In the genomic region with DNA sequence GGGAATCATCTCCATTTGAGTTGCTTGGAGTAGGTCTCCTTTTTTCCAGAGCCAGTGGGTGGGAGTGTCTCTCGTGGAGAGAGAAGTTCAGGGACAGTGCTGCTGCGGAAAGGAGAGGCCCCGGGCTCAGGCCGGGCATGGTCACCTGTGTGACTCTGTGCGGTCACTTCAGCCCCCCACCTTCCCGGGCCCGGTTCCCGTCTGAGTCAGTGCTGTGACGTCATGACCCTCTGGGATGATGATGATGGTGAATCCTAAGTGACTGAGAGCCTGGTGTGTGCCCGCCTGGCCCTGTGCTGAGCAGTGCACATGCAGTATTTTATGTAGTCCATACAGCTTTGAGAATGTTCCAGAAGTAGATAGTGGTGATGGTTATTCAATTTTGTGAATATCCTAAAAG, we compare ENCODE assay signal across 14 cellular contexts. TPM values are rescaled to one million over a fixed set of nuclear protein-coding genes. Genes with fewer than 3 reads are reported as not detected.
DNase-seq lines count a peak whose midpoint lies in the region; ATAC-seq, FAIRE-seq and TF ChIP-seq lines count a peak whose summit lies in the region.
"Had no signal": no experiment of that assay in that cellular context is flagged by ENCODE, and none has a peak within 500 bp of the region (broad histone marks: within the 10 kb centered on the region; RNA-seq: fewer than 3 reads in every experiment).

No MANE protein-coding gene starts in this region.

- peaks cover 48 to 89% of the 10 kb centered on the region in 2 donors for H3K4me1 Mint-ChIP-seq in stimulated activated naive B cell treated with anti-CD40 and anti-IgM and Interleukin-4, amounts not matched to agents 10 μg/mL and 1 μg/mL and 100 μg/mL, for 72 hours

- H3K4me1 ChIP-seq in gastroesophageal sphincter, result peaks cover 5 to 74% (median 40%) of the 10 kb centered on the region in 3 donors

- no peak for TF ChIP-seq EP300 in gastroesophageal sphincter (IDR thresholded peaks at IDR 0.05)

- DNase-seq in ELR (ENCODE audit: low read depth) (peak; percentile 24), WERI-Rb-1 (no peak), hypothalamus (lab: John Stamatoyannopoulos, UW) (no peak), NCI-H69 (lab: John Stamatoyannopoulos, UW) (no peak), H54 (ENCODE audit: insufficient read length, low spot score) (no peak)
- DNase-seq in stimulated activated naive B cell treated with anti-CD40 and anti-IgM and Interleukin-4, amounts not matched to agents 10 μg/mL and 1 μg/mL and 100 μg/mL, for 72 hours, result no peak
- DNase-seq: body of pancreas; DMS53; naive B cell; NCI-H2081; stimulated activated CD4-positive, alpha-beta T cell treated with anti-CD3 and anti-CD28 coated beads, Interleukin-15, amount 100 ng/mL, for 24 hours had no signal

- H3K9me3 Mint-ChIP-seq in stimulated activated naive B cell treated with anti-CD40 and anti-IgM and Interleukin-4, amounts not matched to agents 10 μg/mL and 1 μg/mL and 100 μg/mL, for 72 hours, result no peaks in the 10 kb centered on the region
- H3K9me3 Mint-ChIP-seq: naive B cell had no signal

- no peak overlapping the region for H3K4me3 ChIP-seq in WERI-Rb-1 (ENCODE audit: low read depth, low read length)
- H3K4me3 ChIP-seq in gastroesophageal sphincter, result no peak overlapping the region
- H3K4me3 ChIP-seq: body of pancreas, HAP-1 had no signal

- peak overlapping the region; percentile 81 for H3K27ac Mint-ChIP-seq in stimulated activated naive B cell treated with anti-CD40 and anti-IgM and Interleukin-4, amounts not matched to agents 10 μg/mL and 1 μg/mL and 100 μg/mL, for 72 hours

- peak overlapping the region; percentile 75 for H3K27ac ChIP-seq in WERI-Rb-1
- peak overlapping the region in 3 of 4 donors; percentile 23 to 93 (median 91) for H3K27ac ChIP-seq in gastroesophageal sphincter

- peaks cover 34% of the 10 kb centered on the region for H3K36me3 ChIP-seq in WERI-Rb-1
- H3K36me3 ChIP-seq in gastroesophageal sphincter, result peaks cover 0 to 27% of the 10 kb centered on the region in 2 donors

- WGBS in gastroesophageal sphincter (ENCODE audit: low coverage in 1 of 2), 2 donors, result 85 to 100% methylated on average over 1 to 8 of the region's 10 CpGs

- H3K9me3 ChIP-seq in WERI-Rb-1 (ENCODE audit: severe bottlenecking) (no peaks in the 10 kb centered on the region), gastroesophageal sphincter (no peaks in the 10 kb centered on the region)
- H3K9me3 ChIP-seq: body of pancreas, HAP-1 had no signal

- H3K27me3 ChIP-seq in WERI-Rb-1 (ENCODE audit: insufficient read depth, low read depth, severe bottlenecking) (no peaks in the 10 kb centered on the region), gastroesophageal sphincter (no peaks in the 10 kb centered on the region)
- H3K27me3 ChIP-seq: body of pancreas had no signal

- ATAC-seq in gastroesophageal sphincter, result no peak
- ATAC-seq in stimulated activated naive B cell treated with anti-CD40 and anti-IgM and Interleukin-4, amounts not matched to agents 10 μg/mL and 1 μg/mL and 100 μg/mL, for 72 hours (replicated peaks), result no peak
- ATAC-seq in GM18909 (IDR thresholded peaks at IDR 0.05; ENCODE audit: poor library complexity, unreplicated experiment), result no peak
- ATAC-seq: body of pancreas had no signal

- TF ChIP-seq POLR2A in gastroesophageal sphincter (IDR thresholded peaks at IDR 0.05), result no peak
- TF ChIP-seq POLR2A in H54 (IDR thresholded peaks at IDR 0.05; ENCODE audit: low read depth, low read length), result no peak

- H3K27me3 Mint-ChIP-seq in stimulated activated naive B cell treated with anti-CD40 and anti-IgM and Interleukin-4, amounts not matched to agents 10 μg/mL and 1 μg/mL and 100 μg/mL, for 72 hours, result no peaks in the 10 kb centered on the region
- H3K27me3 Mint-ChIP-seq: naive B cell had no signal

- no peak overlapping the region for H3K4me3 Mint-ChIP-seq in stimulated activated naive B cell treated with anti-CD40 and anti-IgM and Interleukin-4, amounts not matched to agents 10 μg/mL and 1 μg/mL and 100 μg/mL, for 72 hours

- TF ChIP-seq CTCF in WERI-Rb-1 (IDR thresholded peaks at IDR 0.05; ENCODE audit: low read depth, low read length), result no peak
- TF ChIP-seq CTCF in gastroesophageal sphincter (IDR thresholded peaks at IDR 0.05), result no peak

- FAIRE-seq in H54 (lab: Jason Lieb, UNC), result no peak

- H3K36me3 Mint-ChIP-seq in stimulated activated naive B cell treated with anti-CD40 and anti-IgM and Interleukin-4, amounts not matched to agents 10 μg/mL and 1 μg/mL and 100 μg/mL, for 72 hours, result peaks cover 47 to 52% of the 10 kb centered on the region in 2 donors

RNA-seq across cellular contexts. Expression of a gene that starts 32.6 kb away (rescaled TPM):
- 10 to 100 TPM; 13.0 to 33.9 (median 26.8) TPM for total RNA-seq in gastroesophageal sphincter
